ENCODE assay signal across 18 cellular contexts in the genomic region with DNA sequence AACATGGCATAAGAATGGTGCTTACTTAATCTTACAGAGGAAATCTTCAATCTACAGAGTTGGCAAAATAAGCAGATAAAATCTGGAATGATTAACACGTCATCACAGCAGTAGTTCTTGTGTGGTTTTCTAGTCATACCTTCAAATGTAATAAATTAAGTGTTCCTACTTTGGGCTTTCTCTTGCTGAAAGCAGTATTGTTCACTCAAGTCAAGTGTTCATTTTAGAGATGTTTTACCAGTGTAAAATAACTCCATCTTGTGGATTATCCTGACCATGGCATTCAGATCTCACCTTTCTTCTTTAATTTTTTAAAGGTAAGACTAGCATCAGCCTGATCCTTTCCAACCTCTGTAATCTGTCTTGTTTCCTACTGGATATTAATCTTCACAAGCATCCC.
A peak's percentile ranks its signal among the peaks of the same experiment; 100 is the strongest.
DNase-seq lines count a peak whose midpoint lies in the region; ATAC-seq, FAIRE-seq and TF ChIP-seq lines count a peak whose summit lies in the region.
"Had no signal": no experiment of that assay in that cellular context is flagged by ENCODE, and none has a peak within 500 bp of the region (broad histone marks: within the 10 kb centered on the region; RNA-seq: fewer than 3 reads in every experiment).

No MANE protein-coding gene starts in this region.

- no peaks in the 10 kb centered on the region for H3K4me1 ChIP-seq in kidney (ENCODE audit: control insufficient read depth in 1 of 2, insufficient read depth in 1 of 2, low read depth in 1 of 2, low read length in 2 of 2)
- H3K4me1 ChIP-seq: Caco-2 had no signal

- no peak overlapping the region for H3K27ac ChIP-seq in neural cell (ENCODE audit: low read length)
- H3K27ac ChIP-seq in kidney (ENCODE audit: low read depth in 2 of 2, low read length in 2 of 2), result no peak overlapping the region
- H3K27ac ChIP-seq: epithelial cell of prostate had no signal

- H4K20me1 ChIP-seq in neural cell (ENCODE audit: insufficient read depth), result no peaks in the 10 kb centered on the region

- no peak overlapping the region for H3K4me2 ChIP-seq in neural cell (ENCODE audit: low read length)

- H3K27me3 ChIP-seq in bronchial epithelial cell (ENCODE audit: control insufficient read depth, insufficient read depth, low read length) (no peaks in the 10 kb centered on the region), neural cell (ENCODE audit: insufficient read depth, low read depth, low read length) (no peaks in the 10 kb centered on the region)

- DNase-seq in ELR (ENCODE audit: low read depth) (peak; percentile 4), M059J (ENCODE audit: low read depth) (peak; percentile 6), bronchial epithelial cell (ENCODE audit: low read depth) (peak; percentile 29), foreskin fibroblast (no peak), mesenteric fat pad (ENCODE audit: low spot score) (no peak), kidney (no peak)
- DNase-seq: activated CD4-positive, alpha-beta T cell treated with anti-CD3 and anti-CD28 coated beads, Interleukin-2, amount 50 U/mL, for 4 hours; activated T-cell treated with anti-CD3 and anti-CD28 coated beads, Interleukin-2, amount 50 U/mL, for 4 hours; Caco-2; hypothalamus; NCI-H1092 treated with DMSO at 0.1 percent for 48 hours; NCI-H2171; SHP77; substantia nigra had no signal

- H3K9me3 ChIP-seq in neural cell (ENCODE audit: low read length), result peaks cover 3% of the 10 kb centered on the region
- H3K9me3 ChIP-seq in kidney (ENCODE audit: control insufficient read depth in 1 of 2, low read length in 2 of 2), result peaks cover 0 to 3% of the 10 kb centered on the region in 2 donors
- H3K9me3 ChIP-seq: Caco-2 had no signal

- no peaks in the 10 kb centered on the region for H3F3A ChIP-seq in neural cell (ENCODE audit: insufficient read depth, low read length, poor library complexity, severe bottlenecking)

- no peaks in the 10 kb centered on the region for H3K36me3 ChIP-seq in bronchial epithelial cell (ENCODE audit: control insufficient read depth, insufficient read depth, low read length)
- H3K36me3 ChIP-seq in neural cell (ENCODE audit: insufficient read depth, low read length), result no peaks in the 10 kb centered on the region
- no peaks in the 10 kb centered on the region for H3K36me3 ChIP-seq in kidney (ENCODE audit: control insufficient read depth in 1 of 2, insufficient read depth in 2 of 2, low read length in 2 of 2)

- TF ChIP-seq RAD21 in neural cell (conservative IDR thresholded peaks at IDR 0.05), result no peak

- H3K9ac ChIP-seq in neural cell (ENCODE audit: low read length), result no peak overlapping the region
- no peak overlapping the region for H3K9ac ChIP-seq in kidney (ENCODE audit: low read length in 2 of 2)

- no peak for TF ChIP-seq EP300 in neural cell (conservative IDR thresholded peaks at IDR 0.05; ENCODE audit: poor library complexity, severe bottlenecking)

- intact Hi-C loops in kidney (cut with DNase I), result no loop called here

- TF ChIP-seq CTCF in bronchial epithelial cell (IDR thresholded peaks at IDR 0.05; ENCODE audit: insufficient read depth, low read length, severe bottlenecking), result peak; percentile 20
- no peak for TF ChIP-seq CTCF in neural cell (IDR thresholded peaks at IDR 0.05; ENCODE audit: poor library complexity, severe bottlenecking)
- no peak for TF ChIP-seq CTCF in foreskin fibroblast (IDR thresholded peaks at IDR 0.05; ENCODE audit: low read depth, low read length)
- TF ChIP-seq CTCF in kidney (IDR thresholded peaks at IDR 0.05; ENCODE audit: borderline replicate concordance, extremely low read depth, insufficient read depth), result no peak

- ATAC-seq in GM21723 (IDR thresholded peaks at IDR 0.05; ENCODE audit: unreplicated experiment), result no peak
- ATAC-seq: activated T-cell treated with anti-CD3 and anti-CD28 coated beads, Interleukin-2, amount 50 U/mL, for 4 hours; left lobe of liver had no signal

- H3K79me2 ChIP-seq in neural cell (replicated peaks; ENCODE audit: insufficient read depth, low read length), result no peaks in the 10 kb centered on the region

- H3K9me2 ChIP-seq in neural cell (ENCODE audit: insufficient read depth, low read length), result no peaks in the 10 kb centered on the region

- FAIRE-seq in bronchial epithelial cell (lab: Jason Lieb, UNC) (no peak), kidney (lab: Jason Lieb, UNC) (no peak)

- H2AFZ ChIP-seq in neural cell (ENCODE audit: low read depth, low read length), result no peak overlapping the region

- H3K4me3 ChIP-seq in bronchial epithelial cell (ENCODE audit: low read depth, low read length), result no peak overlapping the region
- H3K4me3 ChIP-seq in neural cell (ENCODE audit: low read length), result no peak overlapping the region
- H3K4me3 ChIP-seq in foreskin fibroblast (ENCODE audit: low read depth in 1 of 2, low read length in 2 of 2), result no peak overlapping the region
- no peak overlapping the region for H3K4me3 ChIP-seq in kidney (ENCODE audit: low read length in 2 of 2)

TF ChIP-seq in neural cell, 6 proteins besides CTCF, POLR2A, EP300 and RAD21:
- peak; percentile 39 for TF ChIP-seq SMC3 (conservative IDR thresholded peaks at IDR 0.05; ENCODE audit: poor library complexity)
- no peak for TF ChIP-seq EZH2 (IDR thresholded peaks at IDR 0.05; ENCODE audit: borderline replicate concordance, insufficient read depth, low read length, poor library complexity, severe bottlenecking)
- TF ChIP-seq POLR2AphosphoS5 (IDR thresholded peaks at IDR 0.05), result no peak
- TF ChIP-seq TAF1 (IDR thresholded peaks at IDR 0.05; ENCODE audit: low read depth), result no peak
- TF ChIP-seq MXI1 (conservative IDR thresholded peaks at IDR 0.05; ENCODE audit: poor library complexity, severe bottlenecking), result no peak
- TF ChIP-seq, protein P1, sequence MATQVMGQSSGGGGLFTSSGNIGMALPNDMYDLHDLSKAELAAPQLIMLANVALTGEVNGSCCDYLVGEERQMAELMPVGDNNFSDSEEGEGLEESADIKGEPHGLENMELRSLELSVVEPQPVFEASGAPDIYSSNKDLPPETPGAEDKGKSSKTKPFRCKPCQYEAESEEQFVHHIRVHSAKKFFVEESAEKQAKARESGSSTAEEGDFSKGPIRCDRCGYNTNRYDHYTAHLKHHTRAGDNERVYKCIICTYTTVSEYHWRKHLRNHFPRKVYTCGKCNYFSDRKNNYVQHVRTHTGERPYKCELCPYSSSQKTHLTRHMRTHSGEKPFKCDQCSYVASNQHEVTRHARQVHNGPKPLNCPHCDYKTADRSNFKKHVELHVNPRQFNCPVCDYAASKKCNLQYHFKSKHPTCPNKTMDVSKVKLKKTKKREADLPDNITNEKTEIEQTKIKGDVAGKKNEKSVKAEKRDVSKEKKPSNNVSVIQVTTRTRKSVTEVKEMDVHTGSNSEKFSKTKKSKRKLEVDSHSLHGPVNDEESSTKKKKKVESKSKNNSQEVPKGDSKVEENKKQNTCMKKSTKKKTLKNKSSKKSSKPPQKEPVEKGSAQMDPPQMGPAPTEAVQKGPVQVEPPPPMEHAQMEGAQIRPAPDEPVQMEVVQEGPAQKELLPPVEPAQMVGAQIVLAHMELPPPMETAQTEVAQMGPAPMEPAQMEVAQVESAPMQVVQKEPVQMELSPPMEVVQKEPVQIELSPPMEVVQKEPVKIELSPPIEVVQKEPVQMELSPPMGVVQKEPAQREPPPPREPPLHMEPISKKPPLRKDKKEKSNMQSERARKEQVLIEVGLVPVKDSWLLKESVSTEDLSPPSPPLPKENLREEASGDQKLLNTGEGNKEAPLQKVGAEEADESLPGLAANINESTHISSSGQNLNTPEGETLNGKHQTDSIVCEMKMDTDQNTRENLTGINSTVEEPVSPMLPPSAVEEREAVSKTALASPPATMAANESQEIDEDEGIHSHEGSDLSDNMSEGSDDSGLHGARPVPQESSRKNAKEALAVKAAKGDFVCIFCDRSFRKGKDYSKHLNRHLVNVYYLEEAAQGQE (IDR thresholded peaks at IDR 0.05; ENCODE audit: borderline replicate concordance), result no peak

Comparison
In these comparisons a context has a peak if more than half of its experiments do, and no peak if none do; other contexts are left out.
1. DNase-seq: peak in ELR (single experiment), M059J (single experiment) and bronchial epithelial cell (single experiment); none in foreskin fibroblast (0 of 2), mesenteric fat pad (single experiment) and kidney (single experiment).